Comparison of ENCODE assay signal across 1 cellular context in the genomic region with DNA sequence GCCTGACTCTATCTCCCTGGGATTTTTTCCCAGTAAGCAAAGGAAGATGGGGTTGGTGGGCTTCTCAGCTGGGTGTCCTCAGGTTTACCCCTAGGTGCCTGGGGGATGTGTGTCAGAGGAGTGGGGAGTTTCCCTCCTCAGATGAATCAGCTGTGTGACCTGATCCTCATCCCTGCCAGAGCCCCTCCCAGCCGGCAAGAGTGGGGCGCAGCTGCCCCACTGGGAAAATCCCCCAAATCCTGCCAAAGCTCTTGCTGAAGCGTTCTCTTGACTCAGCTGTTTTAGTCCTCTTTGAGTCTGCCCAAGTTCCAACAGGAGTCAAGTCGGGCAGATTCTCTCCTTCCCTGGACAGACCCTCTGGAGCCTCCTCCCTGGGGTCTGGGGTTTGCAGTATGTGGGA.
TF ChIP-seq lines count a peak whose summit lies in the region.

No MANE protein-coding gene starts in this region.

TF ChIP-seq in GM23338, 12 proteins besides CTCF, POLR2A, EP300 and RAD21:
- TF ChIP-seq EZH2phosphoT487 (IDR thresholded peaks at IDR 0.05; ENCODE audit: unreplicated experiment) (no peak), POLR2AphosphoS5 (IDR thresholded peaks at IDR 0.05; ENCODE audit: low read depth) (no peak), NANOG (IDR thresholded peaks at IDR 0.05; ENCODE audit: borderline replicate concordance) (no peak), STAT1 (IDR thresholded peaks at IDR 0.05; ENCODE audit: unreplicated experiment) (no peak), CREB1 (CRISPR knock-in tag; IDR thresholded peaks at IDR 0.05; ENCODE audit: low read depth) (no peak), ZNF331 (CRISPR knock-in tag; IDR thresholded peaks at IDR 0.05; ENCODE audit: low read depth) (no peak), ZNF114 (CRISPR knock-in tag; IDR thresholded peaks at IDR 0.05) (no peak), JUNB (IDR thresholded peaks at IDR 0.05; ENCODE audit: unreplicated experiment) (no peak), EZH2 (IDR thresholded peaks at IDR 0.05; ENCODE audit: low read depth, unreplicated experiment) (no peak)
- TF ChIP-seq, protein P1, sequence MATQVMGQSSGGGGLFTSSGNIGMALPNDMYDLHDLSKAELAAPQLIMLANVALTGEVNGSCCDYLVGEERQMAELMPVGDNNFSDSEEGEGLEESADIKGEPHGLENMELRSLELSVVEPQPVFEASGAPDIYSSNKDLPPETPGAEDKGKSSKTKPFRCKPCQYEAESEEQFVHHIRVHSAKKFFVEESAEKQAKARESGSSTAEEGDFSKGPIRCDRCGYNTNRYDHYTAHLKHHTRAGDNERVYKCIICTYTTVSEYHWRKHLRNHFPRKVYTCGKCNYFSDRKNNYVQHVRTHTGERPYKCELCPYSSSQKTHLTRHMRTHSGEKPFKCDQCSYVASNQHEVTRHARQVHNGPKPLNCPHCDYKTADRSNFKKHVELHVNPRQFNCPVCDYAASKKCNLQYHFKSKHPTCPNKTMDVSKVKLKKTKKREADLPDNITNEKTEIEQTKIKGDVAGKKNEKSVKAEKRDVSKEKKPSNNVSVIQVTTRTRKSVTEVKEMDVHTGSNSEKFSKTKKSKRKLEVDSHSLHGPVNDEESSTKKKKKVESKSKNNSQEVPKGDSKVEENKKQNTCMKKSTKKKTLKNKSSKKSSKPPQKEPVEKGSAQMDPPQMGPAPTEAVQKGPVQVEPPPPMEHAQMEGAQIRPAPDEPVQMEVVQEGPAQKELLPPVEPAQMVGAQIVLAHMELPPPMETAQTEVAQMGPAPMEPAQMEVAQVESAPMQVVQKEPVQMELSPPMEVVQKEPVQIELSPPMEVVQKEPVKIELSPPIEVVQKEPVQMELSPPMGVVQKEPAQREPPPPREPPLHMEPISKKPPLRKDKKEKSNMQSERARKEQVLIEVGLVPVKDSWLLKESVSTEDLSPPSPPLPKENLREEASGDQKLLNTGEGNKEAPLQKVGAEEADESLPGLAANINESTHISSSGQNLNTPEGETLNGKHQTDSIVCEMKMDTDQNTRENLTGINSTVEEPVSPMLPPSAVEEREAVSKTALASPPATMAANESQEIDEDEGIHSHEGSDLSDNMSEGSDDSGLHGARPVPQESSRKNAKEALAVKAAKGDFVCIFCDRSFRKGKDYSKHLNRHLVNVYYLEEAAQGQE (IDR thresholded peaks at IDR 0.05; ENCODE audit: unreplicated experiment): no peak
- TF ChIP-seq, protein P2, sequence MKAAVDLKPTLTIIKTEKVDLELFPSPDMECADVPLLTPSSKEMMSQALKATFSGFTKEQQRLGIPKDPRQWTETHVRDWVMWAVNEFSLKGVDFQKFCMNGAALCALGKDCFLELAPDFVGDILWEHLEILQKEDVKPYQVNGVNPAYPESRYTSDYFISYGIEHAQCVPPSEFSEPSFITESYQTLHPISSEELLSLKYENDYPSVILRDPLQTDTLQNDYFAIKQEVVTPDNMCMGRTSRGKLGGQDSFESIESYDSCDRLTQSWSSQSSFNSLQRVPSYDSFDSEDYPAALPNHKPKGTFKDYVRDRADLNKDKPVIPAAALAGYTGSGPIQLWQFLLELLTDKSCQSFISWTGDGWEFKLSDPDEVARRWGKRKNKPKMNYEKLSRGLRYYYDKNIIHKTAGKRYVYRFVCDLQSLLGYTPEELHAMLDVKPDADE (IDR thresholded peaks at IDR 0.05): no peak
- TF ChIP-seq, protein P3, sequence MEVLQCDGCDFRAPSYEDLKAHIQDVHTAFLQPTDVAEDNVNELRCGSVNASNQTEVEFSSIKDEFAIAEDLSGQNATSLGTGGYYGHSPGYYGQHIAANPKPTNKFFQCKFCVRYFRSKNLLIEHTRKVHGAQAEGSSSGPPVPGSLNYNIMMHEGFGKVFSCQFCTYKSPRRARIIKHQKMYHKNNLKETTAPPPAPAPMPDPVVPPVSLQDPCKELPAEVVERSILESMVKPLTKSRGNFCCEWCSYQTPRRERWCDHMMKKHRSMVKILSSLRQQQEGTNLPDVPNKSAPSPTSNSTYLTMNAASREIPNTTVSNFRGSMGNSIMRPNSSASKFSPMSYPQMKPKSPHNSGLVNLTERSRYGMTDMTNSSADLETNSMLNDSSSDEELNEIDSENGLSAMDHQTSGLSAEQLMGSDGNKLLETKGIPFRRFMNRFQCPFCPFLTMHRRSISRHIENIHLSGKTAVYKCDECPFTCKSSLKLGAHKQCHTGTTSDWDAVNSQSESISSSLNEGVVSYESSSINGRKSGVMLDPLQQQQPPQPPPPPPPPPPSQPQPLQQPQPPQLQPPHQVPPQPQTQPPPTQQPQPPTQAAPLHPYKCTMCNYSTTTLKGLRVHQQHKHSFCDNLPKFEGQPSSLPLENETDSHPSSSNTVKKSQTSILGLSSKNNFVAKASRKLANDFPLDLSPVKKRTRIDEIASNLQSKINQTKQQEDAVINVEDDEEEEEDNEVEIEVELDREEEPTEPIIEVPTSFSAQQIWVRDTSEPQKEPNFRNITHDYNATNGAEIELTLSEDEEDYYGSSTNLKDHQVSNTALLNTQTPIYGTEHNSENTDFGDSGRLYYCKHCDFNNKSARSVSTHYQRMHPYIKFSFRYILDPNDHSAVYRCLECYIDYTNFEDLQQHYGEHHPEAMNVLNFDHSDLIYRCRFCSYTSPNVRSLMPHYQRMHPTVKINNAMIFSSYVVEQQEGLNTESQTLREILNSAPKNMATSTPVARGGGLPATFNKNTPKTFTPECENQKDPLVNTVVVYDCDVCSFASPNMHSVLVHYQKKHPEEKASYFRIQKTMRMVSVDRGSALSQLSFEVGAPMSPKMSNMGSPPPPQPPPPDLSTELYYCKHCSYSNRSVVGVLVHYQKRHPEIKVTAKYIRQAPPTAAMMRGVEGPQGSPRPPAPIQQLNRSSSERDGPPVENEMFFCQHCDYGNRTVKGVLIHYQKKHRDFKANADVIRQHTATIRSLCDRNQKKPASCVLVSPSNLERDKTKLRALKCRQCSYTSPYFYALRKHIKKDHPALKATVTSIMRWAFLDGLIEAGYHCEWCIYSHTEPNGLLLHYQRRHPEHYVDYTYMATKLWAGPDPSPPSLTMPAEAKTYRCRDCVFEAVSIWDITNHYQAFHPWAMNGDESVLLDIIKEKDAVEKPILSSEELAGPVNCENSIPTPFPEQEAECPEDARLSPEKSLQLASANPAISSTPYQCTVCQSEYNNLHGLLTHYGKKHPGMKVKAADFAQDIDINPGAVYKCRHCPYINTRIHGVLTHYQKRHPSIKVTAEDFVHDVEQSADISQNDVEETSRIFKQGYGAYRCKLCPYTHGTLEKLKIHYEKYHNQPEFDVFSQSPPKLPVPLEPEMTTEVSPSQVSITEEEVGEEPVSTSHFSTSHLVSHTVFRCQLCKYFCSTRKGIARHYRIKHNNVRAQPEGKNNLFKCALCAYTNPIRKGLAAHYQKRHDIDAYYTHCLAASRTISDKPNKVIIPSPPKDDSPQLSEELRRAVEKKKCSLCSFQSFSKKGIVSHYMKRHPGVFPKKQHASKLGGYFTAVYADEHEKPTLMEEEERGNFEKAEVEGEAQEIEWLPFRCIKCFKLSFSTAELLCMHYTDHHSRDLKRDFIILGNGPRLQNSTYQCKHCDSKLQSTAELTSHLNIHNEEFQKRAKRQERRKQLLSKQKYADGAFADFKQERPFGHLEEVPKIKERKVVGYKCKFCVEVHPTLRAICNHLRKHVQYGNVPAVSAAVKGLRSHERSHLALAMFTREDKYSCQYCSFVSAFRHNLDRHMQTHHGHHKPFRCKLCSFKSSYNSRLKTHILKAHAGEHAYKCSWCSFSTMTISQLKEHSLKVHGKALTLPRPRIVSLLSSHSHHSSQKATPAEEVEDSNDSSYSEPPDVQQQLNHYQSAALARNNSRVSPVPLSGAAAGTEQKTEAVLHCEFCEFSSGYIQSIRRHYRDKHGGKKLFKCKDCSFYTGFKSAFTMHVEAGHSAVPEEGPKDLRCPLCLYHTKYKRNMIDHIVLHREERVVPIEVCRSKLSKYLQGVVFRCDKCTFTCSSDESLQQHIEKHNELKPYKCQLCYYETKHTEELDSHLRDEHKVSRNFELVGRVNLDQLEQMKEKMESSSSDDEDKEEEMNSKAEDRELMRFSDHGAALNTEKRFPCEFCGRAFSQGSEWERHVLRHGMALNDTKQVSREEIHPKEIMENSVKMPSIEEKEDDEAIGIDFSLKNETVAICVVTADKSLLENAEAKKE (CRISPR knock-in tag; IDR thresholded peaks at IDR 0.05): no peak
